In the genomic region with DNA sequence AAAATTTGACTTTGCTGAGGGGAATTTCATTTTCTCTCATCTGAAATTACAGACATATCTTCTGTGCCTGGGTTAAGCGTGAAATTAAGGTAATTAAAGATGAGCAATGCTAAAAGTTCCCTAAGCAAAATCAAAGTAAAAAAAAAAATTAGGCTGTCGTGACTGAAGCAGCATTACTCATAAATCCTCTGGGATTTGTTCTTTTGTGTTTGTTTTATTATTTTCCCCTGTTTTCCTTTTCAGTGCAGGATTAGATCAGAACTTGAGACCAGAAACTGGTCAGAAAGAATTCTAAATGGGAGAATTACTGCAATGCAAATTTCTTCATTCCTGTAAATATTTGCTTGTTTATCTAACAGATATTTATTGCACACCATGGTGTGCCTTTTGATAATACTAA, we compare ENCODE assay signal across 1 cellular context.
TF ChIP-seq lines count a peak whose summit lies in the region.

No MANE protein-coding gene starts in this region.

TF ChIP-seq in A549, 52 proteins besides CTCF, POLR2A, EP300 and RAD21:
- TF ChIP-seq CHD2 (IDR thresholded peaks at IDR 0.05; ENCODE audit: low read length, partially characterized antibody): no peak
- no peak for TF ChIP-seq CBX8 (IDR thresholded peaks at IDR 0.05)
- no peak for TF ChIP-seq SMC3 (IDR thresholded peaks at IDR 0.05)
- no peak for TF ChIP-seq EHF (CRISPR knock-in tag; IDR thresholded peaks at IDR 0.05)
- no peak for TF ChIP-seq RNF2 (IDR thresholded peaks at IDR 0.05; ENCODE audit: borderline replicate concordance, low read depth)
- peak in 1 of 2 experiments; percentile 19; a peak in 1 of 4 replicates for TF ChIP-seq CEBPB (IDR thresholded peaks at IDR 0.05)
- no peak for TF ChIP-seq MAFK (IDR thresholded peaks at IDR 0.05; ENCODE audit: partially characterized antibody)
- TF ChIP-seq FOSB (CRISPR knock-in tag; IDR thresholded peaks at IDR 0.05): no peak
- TF ChIP-seq PHF8 (IDR thresholded peaks at IDR 0.05; ENCODE audit: borderline replicate concordance, low read depth): no peak
- no peak for TF ChIP-seq CBX2 (IDR thresholded peaks at IDR 0.05; ENCODE audit: borderline replicate concordance, low read depth)
- TF ChIP-seq GATA3 (IDR thresholded peaks at IDR 0.05; ENCODE audit: borderline replicate concordance): peak; percentile 41; the same call in 1 of the 2 replicates
- TF ChIP-seq EHMT2 (IDR thresholded peaks at IDR 0.05; ENCODE audit: low read depth): no peak
- TF ChIP-seq ZNF302 (CRISPR knock-in tag; IDR thresholded peaks at IDR 0.05): no peak
- TF ChIP-seq, protein P1, sequence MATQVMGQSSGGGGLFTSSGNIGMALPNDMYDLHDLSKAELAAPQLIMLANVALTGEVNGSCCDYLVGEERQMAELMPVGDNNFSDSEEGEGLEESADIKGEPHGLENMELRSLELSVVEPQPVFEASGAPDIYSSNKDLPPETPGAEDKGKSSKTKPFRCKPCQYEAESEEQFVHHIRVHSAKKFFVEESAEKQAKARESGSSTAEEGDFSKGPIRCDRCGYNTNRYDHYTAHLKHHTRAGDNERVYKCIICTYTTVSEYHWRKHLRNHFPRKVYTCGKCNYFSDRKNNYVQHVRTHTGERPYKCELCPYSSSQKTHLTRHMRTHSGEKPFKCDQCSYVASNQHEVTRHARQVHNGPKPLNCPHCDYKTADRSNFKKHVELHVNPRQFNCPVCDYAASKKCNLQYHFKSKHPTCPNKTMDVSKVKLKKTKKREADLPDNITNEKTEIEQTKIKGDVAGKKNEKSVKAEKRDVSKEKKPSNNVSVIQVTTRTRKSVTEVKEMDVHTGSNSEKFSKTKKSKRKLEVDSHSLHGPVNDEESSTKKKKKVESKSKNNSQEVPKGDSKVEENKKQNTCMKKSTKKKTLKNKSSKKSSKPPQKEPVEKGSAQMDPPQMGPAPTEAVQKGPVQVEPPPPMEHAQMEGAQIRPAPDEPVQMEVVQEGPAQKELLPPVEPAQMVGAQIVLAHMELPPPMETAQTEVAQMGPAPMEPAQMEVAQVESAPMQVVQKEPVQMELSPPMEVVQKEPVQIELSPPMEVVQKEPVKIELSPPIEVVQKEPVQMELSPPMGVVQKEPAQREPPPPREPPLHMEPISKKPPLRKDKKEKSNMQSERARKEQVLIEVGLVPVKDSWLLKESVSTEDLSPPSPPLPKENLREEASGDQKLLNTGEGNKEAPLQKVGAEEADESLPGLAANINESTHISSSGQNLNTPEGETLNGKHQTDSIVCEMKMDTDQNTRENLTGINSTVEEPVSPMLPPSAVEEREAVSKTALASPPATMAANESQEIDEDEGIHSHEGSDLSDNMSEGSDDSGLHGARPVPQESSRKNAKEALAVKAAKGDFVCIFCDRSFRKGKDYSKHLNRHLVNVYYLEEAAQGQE (IDR thresholded peaks at IDR 0.05): no peak
- TF ChIP-seq BHLHE40 (IDR thresholded peaks at IDR 0.05; ENCODE audit: low read depth, low read length): no peak
